In the genomic region with DNA sequence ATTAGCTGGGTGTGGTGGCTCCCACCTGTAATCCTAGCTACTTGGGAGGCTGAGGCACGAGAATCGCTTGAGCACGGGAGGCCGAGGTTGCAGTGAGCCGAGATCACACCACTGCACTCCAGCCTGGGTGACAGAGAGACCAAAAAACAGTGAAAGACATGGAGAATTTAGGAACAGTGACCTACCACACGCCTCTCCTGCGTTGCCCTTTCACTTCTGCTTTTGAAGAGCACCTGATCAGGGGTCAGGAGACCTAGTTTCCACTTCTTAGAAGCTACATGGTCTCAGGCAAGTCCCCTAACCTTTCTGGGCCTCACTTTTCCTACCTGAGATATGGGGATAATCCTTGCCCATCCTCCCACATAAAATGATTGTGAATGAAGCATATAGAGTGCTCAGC, we compare ENCODE assay signal across 17 cellular contexts. TPM values are rescaled to one million over a fixed set of nuclear protein-coding genes. Genes with fewer than 3 reads are reported as not detected.
A peak's percentile ranks its signal among the peaks of the same experiment; 100 is the strongest.
DNase-seq lines count a peak whose midpoint lies in the region; ATAC-seq and TF ChIP-seq lines count a peak whose summit lies in the region.
"Had no signal": no experiment of that assay in that cellular context is flagged by ENCODE, and none has a peak within 500 bp of the region (broad histone marks: within the 10 kb centered on the region; RNA-seq: fewer than 3 reads in every experiment).

No MANE protein-coding gene starts in this region.

- H2AFZ ChIP-seq in GM23338 = no peak overlapping the region

- H3K27me3 Mint-ChIP-seq in GM23338 (ENCODE audit: insufficient read depth, low read depth, poor library complexity) = peaks cover 9% of the 10 kb centered on the region

- TF ChIP-seq EP300 in gastroesophageal sphincter (IDR thresholded peaks at IDR 0.05) = no peak

- H3K9me3 ChIP-seq in spleen (no peaks in the 10 kb centered on the region), gastroesophageal sphincter (no peaks in the 10 kb centered on the region)
- H3K9me3 ChIP-seq: stomach had no signal

- H3K4me1 ChIP-seq in GM23338 (ENCODE audit: insufficient read depth) (peaks cover 10% of the 10 kb centered on the region), spleen (peaks cover 0 to 29% (median 10%) of the 10 kb centered on the region in 6 donors), gastroesophageal sphincter (no peaks in the 10 kb centered on the region)
- H3K4me1 ChIP-seq: stomach had no signal

- H3K9me2 ChIP-seq in GM23338 (ENCODE audit: insufficient read depth) = no peaks in the 10 kb centered on the region

- H3K4me2 ChIP-seq in GM23338 = peak overlapping the region; percentile 23; the same call in 1 of the 2 replicates
- H3K4me2 ChIP-seq: KMS-11 had no signal

- no peaks in the 10 kb centered on the region; the same call in 2 of the 3 replicates for H3K36me3 Mint-ChIP-seq in GM23338 (ENCODE audit: low read depth)
- H3K36me3 Mint-ChIP-seq: brain had no signal

- no peaks in the 10 kb centered on the region for H3K9me3 Mint-ChIP-seq in GM23338
- H3K9me3 Mint-ChIP-seq: activated T-cell treated with anti-CD3 and anti-CD28 coated beads, Interleukin-2, amount 50 U/mL, for 72 hours had no signal

- H3K27me3 ChIP-seq in GM23338 (ENCODE audit: insufficient read depth) (no peaks in the 10 kb centered on the region), spleen (replicated peaks in 1 of 7) (no peaks in the 10 kb centered on the region), gastroesophageal sphincter (no peaks in the 10 kb centered on the region)
- H3K27me3 ChIP-seq: stomach had no signal

- H3K27ac ChIP-seq in GM23338 (ENCODE audit: low read depth) (no peak overlapping the region), spleen (peak overlapping the region in 5 of 8 donors; percentile 38 to 54 (median 39)), gastroesophageal sphincter (no peak overlapping the region)
- H3K27ac ChIP-seq: epithelial cell of prostate, KMS-11, stomach had no signal

- intact Hi-C loops in spleen (cut with DNase I; ENCODE audit: low total_unique reads) = no loop called here

- H3K79me2 ChIP-seq in GM23338 (replicated peaks; ENCODE audit: insufficient read depth) = no peaks in the 10 kb centered on the region

- no peak for TF ChIP-seq POLR2A in spleen (IDR thresholded peaks at IDR 0.05)
- TF ChIP-seq POLR2A in gastroesophageal sphincter (IDR thresholded peaks at IDR 0.05) = no peak

- no peak overlapping the region for H3K27ac Mint-ChIP-seq in GM23338
- H3K27ac Mint-ChIP-seq: activated T-cell treated with anti-CD3 and anti-CD28 coated beads, Interleukin-2, amount 50 U/mL, for 72 hours had no signal

- peaks cover 4% of the 10 kb centered on the region; the same call in 1 of the 2 replicates for H4K20me1 ChIP-seq in GM23338 (replicated peaks; ENCODE audit: insufficient read depth)

- no peak for DNase-seq in GM23338 (ENCODE audit: low spot score)
- DNase-seq in spleen = peak; percentile 58
- DNase-seq in SKM-1 treated with dmso at 0.1 percent for 144 hours (lab: John Stamatoyannopoulos, UW; ENCODE audit: unreplicated experiment) = no peak
- DNase-seq in NCI-H524 (lab: John Stamatoyannopoulos, UW) = no peak
- DNase-seq: activated T-cell treated with anti-CD3 and anti-CD28 coated beads, Interleukin-2, amount 50 U/mL, for 72 hours; mesendoderm; NCI-H2171; stimulated activated CD4-positive, alpha-beta T cell treated with anti-CD3 and anti-CD28 coated beads, Interleukin-4, amount 100 ng/mL, for 1 hour; stomach had no signal

- H3K36me3 ChIP-seq in GM23338 (ENCODE audit: insufficient read depth) (no peaks in the 10 kb centered on the region), spleen (peaks cover 0 to 8% (median 2%) of the 10 kb centered on the region in 6 donors), gastroesophageal sphincter (peaks cover 0 to 6% of the 10 kb centered on the region in 2 donors)

- peaks cover 26% of the 10 kb centered on the region for H3K4me1 Mint-ChIP-seq in GM23338

- TF ChIP-seq CTCF in GM23338 (conservative IDR thresholded peaks at IDR 0.05; ENCODE audit: low read depth in 2 of 2) (no peak), spleen (IDR thresholded peaks at IDR 0.05 in 8 of 11, conservative IDR thresholded peaks at IDR 0.05 in 3 of 11) (no peak), gastroesophageal sphincter (IDR thresholded peaks at IDR 0.05) (no peak)

- no peak overlapping the region for H3K4me3 Mint-ChIP-seq in GM23338
- H3K4me3 Mint-ChIP-seq: activated T-cell treated with anti-CD3 and anti-CD28 coated beads, Interleukin-2, amount 50 U/mL, for 72 hours; brain had no signal

- H3F3A ChIP-seq in GM23338 (replicated peaks; ENCODE audit: low read depth) = no peaks in the 10 kb centered on the region

- ATAC-seq in GM19023 (IDR thresholded peaks at IDR 0.05; ENCODE audit: unreplicated experiment) (peak; percentile 60), GM23338 (no peak), HG03469 (IDR thresholded peaks at IDR 0.05; ENCODE audit: unreplicated experiment) (peak; percentile 86), HG02973 (IDR thresholded peaks at IDR 0.05; ENCODE audit: unreplicated experiment) (no peak), gastroesophageal sphincter (no peak)
- ATAC-seq: Right ventricle myocardium inferior had no signal

- WGBS in spleen, 5 donors = 83 to 89% (median 87%) methylated on average over 7 of the region's 7 CpGs
- 85 to 100% methylated on average over 2 of the region's 7 CpGs for WGBS in gastroesophageal sphincter (ENCODE audit: low coverage in 1 of 2), 2 donors

- H3K4me3 ChIP-seq in GM23338 (no peak overlapping the region), spleen (no peak overlapping the region), gastroesophageal sphincter (no peak overlapping the region)
- H3K4me3 ChIP-seq: stomach had no signal

TF ChIP-seq in GM23338, 12 proteins besides CTCF, POLR2A, EP300 and RAD21 (continues in another document):
- TF ChIP-seq JUNB (IDR thresholded peaks at IDR 0.05; ENCODE audit: unreplicated experiment) (no peak), ZNF331 (CRISPR knock-in tag; IDR thresholded peaks at IDR 0.05; ENCODE audit: low read depth) (no peak), EZH2phosphoT487 (IDR thresholded peaks at IDR 0.05; ENCODE audit: unreplicated experiment) (no peak), STAT1 (IDR thresholded peaks at IDR 0.05; ENCODE audit: unreplicated experiment) (no peak), NANOG (IDR thresholded peaks at IDR 0.05; ENCODE audit: borderline replicate concordance) (no peak), POLR2AphosphoS5 (IDR thresholded peaks at IDR 0.05; ENCODE audit: low read depth) (no peak)
- TF ChIP-seq, protein P1, sequence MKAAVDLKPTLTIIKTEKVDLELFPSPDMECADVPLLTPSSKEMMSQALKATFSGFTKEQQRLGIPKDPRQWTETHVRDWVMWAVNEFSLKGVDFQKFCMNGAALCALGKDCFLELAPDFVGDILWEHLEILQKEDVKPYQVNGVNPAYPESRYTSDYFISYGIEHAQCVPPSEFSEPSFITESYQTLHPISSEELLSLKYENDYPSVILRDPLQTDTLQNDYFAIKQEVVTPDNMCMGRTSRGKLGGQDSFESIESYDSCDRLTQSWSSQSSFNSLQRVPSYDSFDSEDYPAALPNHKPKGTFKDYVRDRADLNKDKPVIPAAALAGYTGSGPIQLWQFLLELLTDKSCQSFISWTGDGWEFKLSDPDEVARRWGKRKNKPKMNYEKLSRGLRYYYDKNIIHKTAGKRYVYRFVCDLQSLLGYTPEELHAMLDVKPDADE (IDR thresholded peaks at IDR 0.05) = no peak

RNA-seq across cellular contexts. Expression of a gene that starts 12.2 kb away (rescaled TPM):
- 6.9 and 11.0 TPM in 2 replicates for total RNA-seq in GM23338 (2014; rRNA removed; shearing (Covaris generic))
- 6.8 and 7.7 TPM in 2 replicates for polyA plus RNA-seq in GM23338 (2016; fragmentation: Nextera tagmentation; extraction: Ambion mirVana)
- 10 to 100 TPM in 5 of 7 donors, 1 to 10 TPM in 2; 9.3 to 14.2 (median 12.1) TPM for total RNA-seq in spleen
- 1 to 10 TPM; 2.8 to 7.4 (median 4.1) TPM for polyA plus RNA-seq in spleen
- total RNA-seq in gastroesophageal sphincter = 10 to 100 TPM in 1 of 4 donors, 1 to 10 TPM in 3; 6.8 to 22.3 (median 8.5) TPM

RNA-seq across cellular contexts. Expression of a gene that starts 30.1 kb away (rescaled TPM):
- 14.6 and 15.4 TPM in 2 replicates for total RNA-seq in GM23338 (2014; rRNA removed; shearing (Covaris generic))
- polyA plus RNA-seq in GM23338 (2016; fragmentation: Nextera tagmentation; extraction: Ambion mirVana) (5.6 and 9.5 TPM in 2 replicates), spleen (10 to 100 TPM in 1 of 3 donors, 1 to 10 TPM in 2; 5.6 to 10.9 (median 5.6) TPM)
- total RNA-seq in spleen (10 to 100 TPM; 27.1 to 39.2 (median 33.1) TPM), gastroesophageal sphincter (10 to 100 TPM; 38.8 to 82.0 (median 47.7) TPM)

Comparison
In these comparisons a context has a peak if more than half of its experiments do, and no peak if none do; other contexts are left out.
1. ATAC-seq: peak in GM19023 (single experiment) and HG03469 (single experiment); none in GM23338 (single experiment), HG02973 (single experiment) and gastroesophageal sphincter (single experiment).
2. H3K27ac ChIP-seq: peak in spleen (5 of 8); none in GM23338 (single experiment) and gastroesophageal sphincter (0 of 4).